17 cellular contexts compared by ENCODE assay signal in the genomic region with DNA sequence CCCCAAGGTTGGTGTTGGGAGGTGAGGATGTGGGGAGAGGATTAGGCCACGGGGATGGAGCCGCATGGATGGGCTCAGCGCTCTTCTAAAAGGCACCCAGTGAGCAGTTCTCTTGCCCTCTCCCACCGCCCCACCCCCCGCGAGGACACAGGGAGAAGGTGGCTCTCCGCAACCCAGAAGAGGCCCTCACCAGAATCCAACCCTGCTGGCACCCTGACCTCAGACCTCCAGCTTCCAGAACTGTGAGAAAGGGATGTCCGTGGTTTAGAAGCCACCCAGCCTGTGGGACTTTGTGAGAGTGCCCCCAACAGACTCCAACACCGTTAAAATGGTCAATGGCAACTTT.
DNase-seq lines count a peak whose midpoint lies in the region; ATAC-seq and TF ChIP-seq lines count a peak whose summit lies in the region.
"Had no signal": no experiment of that assay in that cellular context is flagged by ENCODE, and none has a peak within 500 bp of the region (broad histone marks: within the 10 kb centered on the region; RNA-seq: fewer than 3 reads in every experiment).

No MANE protein-coding gene starts in this region.

- H4K20me1 ChIP-seq in H9 (ENCODE audit: control insufficient read depth, insufficient read depth, insufficient read length) = no peaks in the 10 kb centered on the region

- peaks cover 0 to 11% (median 6%) of the 10 kb centered on the region in 3 experiments; a peak in 4 of 7 replicates for H3K36me3 Mint-ChIP-seq in H9 (ENCODE audit: insufficient read depth in 1 of 3, low read depth in 3 of 3)
- no peaks in the 10 kb centered on the region for H3K36me3 Mint-ChIP-seq in chondrocyte (ENCODE audit: low read depth)
- H3K36me3 Mint-ChIP-seq: CD4-positive, alpha-beta memory T cell had no signal

- H3K27me3 Mint-ChIP-seq in H9 (ENCODE audit: low read depth) = peaks cover 10% of the 10 kb centered on the region
- no peaks in the 10 kb centered on the region for H3K27me3 Mint-ChIP-seq in chondrocyte (ENCODE audit: low read depth)

- H3K27ac ChIP-seq in H9 (ENCODE audit: insufficient read length, low read depth, low read length) = no peak overlapping the region
- no peak overlapping the region for H3K27ac ChIP-seq in spleen
- no peak overlapping the region for H3K27ac ChIP-seq in coronary artery
- H3K27ac ChIP-seq: C4-2B had no signal

- H3K23ac ChIP-seq in H9 (ENCODE audit: insufficient read length, low read depth, low read length) = no peak overlapping the region

- TF ChIP-seq CTCF in H9 (conservative IDR thresholded peaks at IDR 0.05) (no peak), chondrocyte (IDR thresholded peaks at IDR 0.05) (no peak), spleen (IDR thresholded peaks at IDR 0.05 in 8 of 11, conservative IDR thresholded peaks at IDR 0.05 in 3 of 11) (no peak), coronary artery (IDR thresholded peaks at IDR 0.05) (no peak)

- H3K9me3 ChIP-seq in H9 (ENCODE audit: control insufficient read depth, low read depth, low read length) (no peaks in the 10 kb centered on the region), spleen (peaks cover 0 to 6% (median 0%) of the 10 kb centered on the region in 8 donors)

- H3K4ac ChIP-seq in H9 (ENCODE audit: low read depth, low read length) = no peak overlapping the region

- H3K18ac ChIP-seq in H9 (ENCODE audit: insufficient read length, low read depth, low read length) = no peak overlapping the region

- no peak overlapping the region for H2AK5ac ChIP-seq in H9 (ENCODE audit: insufficient read length, low read length)

- no peaks in the 10 kb centered on the region for H3K79me2 ChIP-seq in H9 (ENCODE audit: insufficient read depth, low read length)

- TF ChIP-seq POLR2A in spleen (IDR thresholded peaks at IDR 0.05) = no peak

- no peak for ATAC-seq in left lobe of liver
- ATAC-seq in GM21529 (IDR thresholded peaks at IDR 0.05; ENCODE audit: unreplicated experiment) = no peak
- no peak for ATAC-seq in GM21367 (IDR thresholded peaks at IDR 0.05; ENCODE audit: unreplicated experiment)
- ATAC-seq: GM23338 had no signal

- H2BK15ac ChIP-seq in H9 (ENCODE audit: low read depth, low read length) = no peak overlapping the region

- H3K27ac Mint-ChIP-seq in H9 (no peak overlapping the region), chondrocyte (ENCODE audit: unreplicated experiment) (no peak overlapping the region)
- H3K27ac Mint-ChIP-seq: B cell; CD4-positive, alpha-beta memory T cell; GM23338 had no signal

- no peaks in the 10 kb centered on the region for H3K23me2 ChIP-seq in H9 (ENCODE audit: insufficient read length, low read depth, low read length, poor library complexity, severe bottlenecking)

- H3K4me1 Mint-ChIP-seq in H9 (peaks cover 5 to 8% of the 10 kb centered on the region in 2 experiments), chondrocyte (ENCODE audit: low read depth) (no peaks in the 10 kb centered on the region)
- H3K4me1 Mint-ChIP-seq: B cell; CD4-positive, alpha-beta memory T cell had no signal

- H3K9ac ChIP-seq in H9 (ENCODE audit: extremely low read depth, insufficient read length, low read length) = no peak overlapping the region

- H2BK5ac ChIP-seq in H9 (ENCODE audit: insufficient read length, low read length) = no peak overlapping the region

- H3K4me3 ChIP-seq in spleen (no peak overlapping the region), coronary artery (no peak overlapping the region)
- H3K4me3 ChIP-seq: GM23338 had no signal

- H3K4me2 ChIP-seq in H9 (ENCODE audit: insufficient read depth, insufficient read length, low read length) = no peak overlapping the region
- H3K4me2 ChIP-seq: GM23338 had no signal

- H2BK12ac ChIP-seq in H9 (ENCODE audit: insufficient read length, low read depth, low read length) = no peak overlapping the region

- no peak overlapping the region for H2AFZ ChIP-seq in H9 (ENCODE audit: low read length)
- H2AFZ ChIP-seq: GM23338 had no signal

- H3K79me1 ChIP-seq in H9 (ENCODE audit: insufficient read depth, low read depth, low read length, poor library complexity, severe bottlenecking) = no peaks in the 10 kb centered on the region

- H2BK120ac ChIP-seq in H9 (ENCODE audit: low read depth, low read length, poor library complexity, severe bottlenecking) = no peak overlapping the region

- no CpG with 5 or more reads among the region's 9 CpGs for WGBS in H9 (ENCODE audit: extremely low coverage, insufficient read length, low lambda C conversion rate)
- WGBS in spleen, 5 donors = 85 to 90% (median 87%) methylated on average over 9 of the region's 9 CpGs

- no peak overlapping the region; the same call in 1 of the 2 replicates for H3K14ac ChIP-seq in H9 (ENCODE audit: insufficient read depth, low read length)

- H3K4me1 ChIP-seq in H9 (ENCODE audit: insufficient read depth, low read length) (no peaks in the 10 kb centered on the region), spleen (peaks cover 0 to 15% (median 3%) of the 10 kb centered on the region in 6 donors)

- no peak overlapping the region for H3K56ac ChIP-seq in H9 (ENCODE audit: insufficient read length, low read depth, low read length)

- no peak overlapping the region for H3T11ph ChIP-seq in H9 (ENCODE audit: low read length)

- DNase-seq in H9 (peak; percentile 14), chondrocyte (ENCODE audit: low spot score) (peak; percentile 41), left lobe of liver (ENCODE audit: low spot score) (peak; percentile 14), spleen (peak; percentile 39), AG08396 (ENCODE audit: low spot score) (no peak), coronary artery (ENCODE audit: low spot score) (no peak)
- DNase-seq: ACHN; CD4-positive, alpha-beta memory T cell; DND-41; GDM1; H7; IMR-90 had no signal

- no peak overlapping the region for H2BK20ac ChIP-seq in H9 (ENCODE audit: low read depth, low read length, poor library complexity, severe bottlenecking)

- H3K9me3 Mint-ChIP-seq in H9 = peaks cover 13 to 17% of the 10 kb centered on the region in 2 experiments; a peak in 4 of 5 replicates
- peaks cover 13% of the 10 kb centered on the region for H3K9me3 Mint-ChIP-seq in chondrocyte (ENCODE audit: low read depth)

- no peak overlapping the region for H4K8ac ChIP-seq in H9 (replicated peaks; ENCODE audit: insufficient read length, low read depth, low read length)

- no peak overlapping the region for H4K91ac ChIP-seq in H9 (ENCODE audit: insufficient read length, low read depth, low read length)

- intact Hi-C loops in spleen (cut with DNase I; ENCODE audit: low total_unique reads) = no loop called here

- H3K36me3 ChIP-seq in spleen = no peaks in the 10 kb centered on the region

- H3K4me3 Mint-ChIP-seq in H9 = no peak overlapping the region; a peak in 1 of 5 replicates
- H3K4me3 Mint-ChIP-seq in chondrocyte (ENCODE audit: unreplicated experiment) = no peak overlapping the region
- H3K4me3 Mint-ChIP-seq: B cell; CD4-positive, alpha-beta memory T cell; GM23338 had no signal

- H3K27me3 ChIP-seq in H9 (ENCODE audit: insufficient read depth, low read length) (no peaks in the 10 kb centered on the region), spleen (replicated peaks in 1 of 7) (peaks cover 0 to 24% (median 0%) of the 10 kb centered on the region in 7 donors)

- H4K5ac ChIP-seq in H9 (ENCODE audit: insufficient read length, low read depth, low read length) = no peak overlapping the region

Comparison
In these comparisons a context has a peak if more than half of its experiments do, and no peak if none do; other contexts are left out.
1. DNase-seq: peak in H9 (single experiment), chondrocyte (single experiment), left lobe of liver (single experiment) and spleen (single experiment); none in AG08396 (single experiment) and coronary artery (single experiment).